ENCODE assay signal across 14 cellular contexts in the genomic region with DNA sequence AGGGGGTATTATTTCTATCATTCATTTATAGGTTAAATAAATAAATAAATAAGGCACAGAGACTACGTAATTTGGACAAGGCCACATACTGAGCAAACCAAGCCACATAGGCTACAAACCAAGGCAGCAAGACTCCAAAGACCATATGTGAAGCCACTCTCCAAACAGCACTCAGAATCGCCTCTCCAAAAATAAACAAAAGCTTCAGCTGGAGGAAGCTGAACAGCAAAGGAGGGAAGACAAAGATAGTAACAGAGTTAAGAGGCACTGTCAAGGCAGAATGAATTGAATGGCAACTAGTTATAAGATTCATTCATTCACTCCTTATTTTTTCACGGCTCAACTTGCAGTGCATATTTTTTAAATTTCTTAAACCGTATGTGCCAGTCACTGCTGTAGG.
"Had no signal": no experiment of that assay in that cellular context is flagged by ENCODE, and none has a peak within 500 bp of the region (broad histone marks: within the 10 kb centered on the region; RNA-seq: fewer than 3 reads in every experiment).

No MANE protein-coding gene starts in this region.

- H3K27me3 ChIP-seq: body of pancreas, hepatocyte, right lobe of liver, tibial artery, uterus had no signal

- H3K27ac Mint-ChIP-seq: activated naive CD4-positive, alpha-beta T cell treated with anti-CD3 and anti-CD28 coated beads, Interleukin-2, amount 50 U/mL, for 24 hours; dendritic cell treated with granulocyte-macrophage colony-stimulating factor and Interleukin-4, amounts not matched to agents 40 ng/mL and 50 ng/mL, for 4 days; nephron; stimulated activated effector memory CD8-positive, alpha-beta T cell treated with anti-CD3 and anti-CD28 coated beads, Interleukin-12 subunit alpha, Interleukin-12 subunit beta, amount 100 ng/mL, for 72 hours had no signal

- H3K4me3 Mint-ChIP-seq: activated naive CD4-positive, alpha-beta T cell treated with anti-CD3 and anti-CD28 coated beads, Interleukin-2, amount 50 U/mL, for 24 hours; dendritic cell treated with granulocyte-macrophage colony-stimulating factor and Interleukin-4, amounts not matched to agents 40 ng/mL and 50 ng/mL, for 4 days; nephron; stimulated activated effector memory CD8-positive, alpha-beta T cell treated with anti-CD3 and anti-CD28 coated beads, Interleukin-12 subunit alpha, Interleukin-12 subunit beta, amount 100 ng/mL, for 72 hours had no signal

- H3K36me3 ChIP-seq: left ventricle myocardium inferior, prostate gland, right lobe of liver, tibial artery, uterus had no signal

- H3K9me3 Mint-ChIP-seq: activated naive CD4-positive, alpha-beta T cell treated with anti-CD3 and anti-CD28 coated beads, Interleukin-2, amount 50 U/mL, for 24 hours; dendritic cell treated with granulocyte-macrophage colony-stimulating factor and Interleukin-4, amounts not matched to agents 40 ng/mL and 50 ng/mL, for 4 days; nephron; stimulated activated effector memory CD8-positive, alpha-beta T cell treated with anti-CD3 and anti-CD28 coated beads, Interleukin-12 subunit alpha, Interleukin-12 subunit beta, amount 100 ng/mL, for 72 hours had no signal

- H3K27ac ChIP-seq: body of pancreas, hepatocyte, left ventricle myocardium inferior, prostate gland, right lobe of liver, tibial artery, uterus had no signal

- DNase-seq: body of pancreas, erythroblast, kidney, left ventricle myocardium inferior, mesenchymal stem cell, right lobe of liver, tibial artery, uterus had no signal

- H3K36me3 Mint-ChIP-seq: activated naive CD4-positive, alpha-beta T cell treated with anti-CD3 and anti-CD28 coated beads, Interleukin-2, amount 50 U/mL, for 24 hours; stimulated activated effector memory CD8-positive, alpha-beta T cell treated with anti-CD3 and anti-CD28 coated beads, Interleukin-12 subunit alpha, Interleukin-12 subunit beta, amount 100 ng/mL, for 72 hours had no signal

- H3K4me1 ChIP-seq: body of pancreas, left ventricle myocardium inferior, prostate gland, right lobe of liver, tibial artery, uterus had no signal

- H3K4me3 ChIP-seq: body of pancreas, hepatocyte, left ventricle myocardium inferior, prostate gland, right lobe of liver, tibial artery, uterus had no signal

- H3K4me1 Mint-ChIP-seq: stimulated activated effector memory CD8-positive, alpha-beta T cell treated with anti-CD3 and anti-CD28 coated beads, Interleukin-12 subunit alpha, Interleukin-12 subunit beta, amount 100 ng/mL, for 72 hours had no signal

- H3K9me3 ChIP-seq: body of pancreas, left ventricle myocardium inferior, prostate gland, right lobe of liver, tibial artery, uterus had no signal

- H3K27me3 Mint-ChIP-seq: dendritic cell treated with granulocyte-macrophage colony-stimulating factor and Interleukin-4, amounts not matched to agents 40 ng/mL and 50 ng/mL, for 4 days had no signal

- H3K4me2 ChIP-seq: hepatocyte had no signal
